ENCODE assay signal across 8 cellular contexts in genomic region chr4:89023140-89023539, GRCh38.
"Had no signal": no experiment of that assay in that cellular context is flagged by ENCODE, and none has a peak within 500 bp of the region (broad histone marks: within the 10 kb centered on the region; RNA-seq: fewer than 3 reads in every experiment).

No MANE protein-coding gene starts in this region.

- H3K4me3 ChIP-seq: thoracic aorta had no signal

- H3K9me3 ChIP-seq: thoracic aorta had no signal

- DNase-seq: activated CD4-positive, alpha-beta T cell treated with anti-CD3 and anti-CD28 coated beads, Interleukin-2, amount 50 U/mL, for 48 hours; activated effector memory CD4-positive, alpha-beta T cell treated with Interleukin-2 at 50 U/mL for 16 hours; caudate nucleus; mammary epithelial cell; natural killer cell; stimulated activated naive CD8-positive, alpha-beta T cell treated with anti-CD3 and anti-CD28 coated beads, Interleukin-15, amount 100 ng/mL, for 72 hours; T1000 had no signal
